ENCODE assay signal across 1 cellular context in the genomic region with DNA sequence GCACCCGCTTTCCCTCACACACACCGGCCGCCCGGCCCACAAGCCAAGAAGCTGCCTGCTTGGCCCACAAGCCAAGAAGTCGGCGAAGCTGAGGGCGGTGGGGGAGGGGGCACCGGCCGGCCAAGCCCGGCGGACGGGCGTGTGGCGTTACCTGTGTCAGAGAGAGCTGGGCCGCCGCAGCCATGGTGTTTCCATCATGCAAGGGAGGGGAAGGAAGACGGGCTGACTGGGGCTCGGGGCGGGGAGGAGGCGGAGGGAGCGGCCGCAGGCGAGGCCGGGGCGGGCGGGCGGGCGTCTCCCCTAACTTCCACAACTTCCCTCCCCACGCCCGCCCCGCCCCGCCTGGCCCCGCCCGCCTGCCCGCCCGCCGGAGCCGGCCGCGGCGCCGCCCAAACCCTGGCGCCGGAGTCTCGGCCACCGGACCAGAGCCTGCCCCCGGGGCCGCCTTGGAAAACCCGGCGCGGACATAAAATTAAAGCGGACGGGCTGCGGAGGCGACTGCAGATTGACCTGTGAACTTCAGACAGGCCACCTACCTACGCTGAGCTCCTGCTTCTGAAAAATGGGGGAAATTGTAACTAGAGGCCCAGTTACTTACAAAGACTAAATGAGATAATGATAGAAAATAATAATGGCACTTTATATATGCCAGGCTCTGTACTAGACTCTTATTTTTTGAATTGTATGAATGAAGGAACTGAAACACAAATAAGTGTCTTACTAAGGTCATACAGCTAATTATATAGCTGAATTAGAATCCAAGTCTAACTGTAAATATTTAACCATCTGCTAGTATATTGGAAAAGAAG.
TF ChIP-seq lines count a peak whose summit lies in the region.

A gene (minus strand): TSS at position 219 of the 809 bp plus-strand sequence. CDS start 35 bp downstream, at position 184.

TF ChIP-seq in HepG2, 621 proteins besides CTCF, POLR2A, EP300 and RAD21 (continued from another document and continues in another):
- TF ChIP-seq, protein P1, sequence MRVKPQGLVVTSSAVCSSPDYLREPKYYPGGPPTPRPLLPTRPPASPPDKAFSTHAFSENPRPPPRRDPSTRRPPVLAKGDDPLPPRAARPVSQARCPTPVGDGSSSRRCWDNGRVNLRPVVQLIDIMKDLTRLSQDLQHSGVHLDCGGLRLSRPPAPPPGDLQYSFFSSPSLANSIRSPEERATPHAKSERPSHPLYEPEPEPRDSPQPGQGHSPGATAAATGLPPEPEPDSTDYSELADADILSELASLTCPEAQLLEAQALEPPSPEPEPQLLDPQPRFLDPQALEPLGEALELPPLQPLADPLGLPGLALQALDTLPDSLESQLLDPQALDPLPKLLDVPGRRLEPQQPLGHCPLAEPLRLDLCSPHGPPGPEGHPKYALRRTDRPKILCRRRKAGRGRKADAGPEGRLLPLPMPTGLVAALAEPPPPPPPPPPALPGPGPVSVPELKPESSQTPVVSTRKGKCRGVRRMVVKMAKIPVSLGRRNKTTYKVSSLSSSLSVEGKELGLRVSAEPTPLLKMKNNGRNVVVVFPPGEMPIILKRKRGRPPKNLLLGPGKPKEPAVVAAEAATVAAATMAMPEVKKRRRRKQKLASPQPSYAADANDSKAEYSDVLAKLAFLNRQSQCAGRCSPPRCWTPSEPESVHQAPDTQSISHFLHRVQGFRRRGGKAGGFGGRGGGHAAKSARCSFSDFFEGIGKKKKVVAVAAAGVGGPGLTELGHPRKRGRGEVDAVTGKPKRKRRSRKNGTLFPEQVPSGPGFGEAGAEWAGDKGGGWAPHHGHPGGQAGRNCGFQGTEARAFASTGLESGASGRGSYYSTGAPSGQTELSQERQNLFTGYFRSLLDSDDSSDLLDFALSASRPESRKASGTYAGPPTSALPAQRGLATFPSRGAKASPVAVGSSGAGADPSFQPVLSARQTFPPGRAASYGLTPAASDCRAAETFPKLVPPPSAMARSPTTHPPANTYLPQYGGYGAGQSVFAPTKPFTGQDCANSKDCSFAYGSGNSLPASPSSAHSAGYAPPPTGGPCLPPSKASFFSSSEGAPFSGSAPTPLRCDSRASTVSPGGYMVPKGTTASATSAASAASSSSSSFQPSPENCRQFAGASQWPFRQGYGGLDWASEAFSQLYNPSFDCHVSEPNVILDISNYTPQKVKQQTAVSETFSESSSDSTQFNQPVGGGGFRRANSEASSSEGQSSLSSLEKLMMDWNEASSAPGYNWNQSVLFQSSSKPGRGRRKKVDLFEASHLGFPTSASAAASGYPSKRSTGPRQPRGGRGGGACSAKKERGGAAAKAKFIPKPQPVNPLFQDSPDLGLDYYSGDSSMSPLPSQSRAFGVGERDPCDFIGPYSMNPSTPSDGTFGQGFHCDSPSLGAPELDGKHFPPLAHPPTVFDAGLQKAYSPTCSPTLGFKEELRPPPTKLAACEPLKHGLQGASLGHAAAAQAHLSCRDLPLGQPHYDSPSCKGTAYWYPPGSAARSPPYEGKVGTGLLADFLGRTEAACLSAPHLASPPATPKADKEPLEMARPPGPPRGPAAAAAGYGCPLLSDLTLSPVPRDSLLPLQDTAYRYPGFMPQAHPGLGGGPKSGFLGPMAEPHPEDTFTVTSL (CRISPR knock-in tag; IDR thresholded peaks at IDR 0.05; ENCODE audit: borderline replicate concordance): 0 out of 2 replicates have a peak, but pooled peaks have one; percentile 17
- TF ChIP-seq ELF3 (CRISPR knock-in tag; IDR thresholded peaks at IDR 0.05) (no peak), ZNF709 (CRISPR knock-in tag; IDR thresholded peaks at IDR 0.05) (no peak), GLI4 (CRISPR knock-in tag; IDR thresholded peaks at IDR 0.05; ENCODE audit: borderline replicate concordance) (no peak), ZNF713 (CRISPR knock-in tag; IDR thresholded peaks at IDR 0.05) (no peak), ZBTB20 (CRISPR knock-in tag; IDR thresholded peaks at IDR 0.05; ENCODE audit: borderline replicate concordance, low read depth) (peak; percentile 81; the same call in 1 of the 2 replicates), ZNF207 (IDR thresholded peaks at IDR 0.05; ENCODE audit: borderline replicate concordance) (no peak), ZNF530 (CRISPR knock-in tag; IDR thresholded peaks at IDR 0.05; ENCODE audit: low read depth) (no peak), KAT7 (CRISPR knock-in tag; IDR thresholded peaks at IDR 0.05; ENCODE audit: borderline replicate concordance) (peak; percentile 49; the same call in 1 of the 2 replicates), TBP (CRISPR knock-in tag; IDR thresholded peaks at IDR 0.05) (no peak), HMGA1 (CRISPR knock-in tag; conservative IDR thresholded peaks at IDR 0.05) (no peak)
- TF ChIP-seq, protein P2, sequence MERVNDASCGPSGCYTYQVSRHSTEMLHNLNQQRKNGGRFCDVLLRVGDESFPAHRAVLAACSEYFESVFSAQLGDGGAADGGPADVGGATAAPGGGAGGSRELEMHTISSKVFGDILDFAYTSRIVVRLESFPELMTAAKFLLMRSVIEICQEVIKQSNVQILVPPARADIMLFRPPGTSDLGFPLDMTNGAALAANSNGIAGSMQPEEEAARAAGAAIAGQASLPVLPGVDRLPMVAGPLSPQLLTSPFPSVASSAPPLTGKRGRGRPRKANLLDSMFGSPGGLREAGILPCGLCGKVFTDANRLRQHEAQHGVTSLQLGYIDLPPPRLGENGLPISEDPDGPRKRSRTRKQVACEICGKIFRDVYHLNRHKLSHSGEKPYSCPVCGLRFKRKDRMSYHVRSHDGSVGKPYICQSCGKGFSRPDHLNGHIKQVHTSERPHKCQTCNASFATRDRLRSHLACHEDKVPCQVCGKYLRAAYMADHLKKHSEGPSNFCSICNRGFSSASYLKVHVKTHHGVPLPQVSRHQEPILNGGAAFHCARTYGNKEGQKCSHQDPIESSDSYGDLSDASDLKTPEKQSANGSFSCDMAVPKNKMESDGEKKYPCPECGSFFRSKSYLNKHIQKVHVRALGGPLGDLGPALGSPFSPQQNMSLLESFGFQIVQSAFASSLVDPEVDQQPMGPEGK (CRISPR knock-in tag; IDR thresholded peaks at IDR 0.05): peak; percentile 61
- TF ChIP-seq, protein P3, sequence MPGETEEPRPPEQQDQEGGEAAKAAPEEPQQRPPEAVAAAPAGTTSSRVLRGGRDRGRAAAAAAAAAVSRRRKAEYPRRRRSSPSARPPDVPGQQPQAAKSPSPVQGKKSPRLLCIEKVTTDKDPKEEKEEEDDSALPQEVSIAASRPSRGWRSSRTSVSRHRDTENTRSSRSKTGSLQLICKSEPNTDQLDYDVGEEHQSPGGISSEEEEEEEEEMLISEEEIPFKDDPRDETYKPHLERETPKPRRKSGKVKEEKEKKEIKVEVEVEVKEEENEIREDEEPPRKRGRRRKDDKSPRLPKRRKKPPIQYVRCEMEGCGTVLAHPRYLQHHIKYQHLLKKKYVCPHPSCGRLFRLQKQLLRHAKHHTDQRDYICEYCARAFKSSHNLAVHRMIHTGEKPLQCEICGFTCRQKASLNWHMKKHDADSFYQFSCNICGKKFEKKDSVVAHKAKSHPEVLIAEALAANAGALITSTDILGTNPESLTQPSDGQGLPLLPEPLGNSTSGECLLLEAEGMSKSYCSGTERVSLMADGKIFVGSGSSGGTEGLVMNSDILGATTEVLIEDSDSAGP (CRISPR knock-in tag; IDR thresholded peaks at IDR 0.05; ENCODE audit: borderline replicate concordance): no peak; the same call in 1 of the 2 replicates
- TF ChIP-seq, protein P4, sequence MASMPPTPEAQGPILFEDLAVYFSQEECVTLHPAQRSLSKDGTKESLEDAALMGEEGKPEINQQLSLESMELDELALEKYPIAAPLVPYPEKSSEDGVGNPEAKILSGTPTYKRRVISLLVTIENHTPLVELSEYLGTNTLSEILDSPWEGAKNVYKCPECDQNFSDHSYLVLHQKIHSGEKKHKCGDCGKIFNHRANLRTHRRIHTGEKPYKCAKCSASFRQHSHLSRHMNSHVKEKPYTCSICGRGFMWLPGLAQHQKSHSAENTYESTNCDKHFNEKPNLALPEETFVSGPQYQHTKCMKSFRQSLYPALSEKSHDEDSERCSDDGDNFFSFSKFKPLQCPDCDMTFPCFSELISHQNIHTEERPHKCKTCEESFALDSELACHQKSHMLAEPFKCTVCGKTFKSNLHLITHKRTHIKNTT (CRISPR knock-in tag; IDR thresholded peaks at IDR 0.05): no peak
- TF ChIP-seq, protein P5, sequence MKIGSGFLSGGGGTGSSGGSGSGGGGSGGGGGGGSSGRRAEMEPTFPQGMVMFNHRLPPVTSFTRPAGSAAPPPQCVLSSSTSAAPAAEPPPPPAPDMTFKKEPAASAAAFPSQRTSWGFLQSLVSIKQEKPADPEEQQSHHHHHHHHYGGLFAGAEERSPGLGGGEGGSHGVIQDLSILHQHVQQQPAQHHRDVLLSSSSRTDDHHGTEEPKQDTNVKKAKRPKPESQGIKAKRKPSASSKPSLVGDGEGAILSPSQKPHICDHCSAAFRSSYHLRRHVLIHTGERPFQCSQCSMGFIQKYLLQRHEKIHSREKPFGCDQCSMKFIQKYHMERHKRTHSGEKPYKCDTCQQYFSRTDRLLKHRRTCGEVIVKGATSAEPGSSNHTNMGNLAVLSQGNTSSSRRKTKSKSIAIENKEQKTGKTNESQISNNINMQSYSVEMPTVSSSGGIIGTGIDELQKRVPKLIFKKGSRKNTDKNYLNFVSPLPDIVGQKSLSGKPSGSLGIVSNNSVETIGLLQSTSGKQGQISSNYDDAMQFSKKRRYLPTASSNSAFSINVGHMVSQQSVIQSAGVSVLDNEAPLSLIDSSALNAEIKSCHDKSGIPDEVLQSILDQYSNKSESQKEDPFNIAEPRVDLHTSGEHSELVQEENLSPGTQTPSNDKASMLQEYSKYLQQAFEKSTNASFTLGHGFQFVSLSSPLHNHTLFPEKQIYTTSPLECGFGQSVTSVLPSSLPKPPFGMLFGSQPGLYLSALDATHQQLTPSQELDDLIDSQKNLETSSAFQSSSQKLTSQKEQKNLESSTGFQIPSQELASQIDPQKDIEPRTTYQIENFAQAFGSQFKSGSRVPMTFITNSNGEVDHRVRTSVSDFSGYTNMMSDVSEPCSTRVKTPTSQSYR (CRISPR knock-in tag; IDR thresholded peaks at IDR 0.05; ENCODE audit: borderline replicate concordance): peak; percentile 70
- TF ChIP-seq, protein P6, sequence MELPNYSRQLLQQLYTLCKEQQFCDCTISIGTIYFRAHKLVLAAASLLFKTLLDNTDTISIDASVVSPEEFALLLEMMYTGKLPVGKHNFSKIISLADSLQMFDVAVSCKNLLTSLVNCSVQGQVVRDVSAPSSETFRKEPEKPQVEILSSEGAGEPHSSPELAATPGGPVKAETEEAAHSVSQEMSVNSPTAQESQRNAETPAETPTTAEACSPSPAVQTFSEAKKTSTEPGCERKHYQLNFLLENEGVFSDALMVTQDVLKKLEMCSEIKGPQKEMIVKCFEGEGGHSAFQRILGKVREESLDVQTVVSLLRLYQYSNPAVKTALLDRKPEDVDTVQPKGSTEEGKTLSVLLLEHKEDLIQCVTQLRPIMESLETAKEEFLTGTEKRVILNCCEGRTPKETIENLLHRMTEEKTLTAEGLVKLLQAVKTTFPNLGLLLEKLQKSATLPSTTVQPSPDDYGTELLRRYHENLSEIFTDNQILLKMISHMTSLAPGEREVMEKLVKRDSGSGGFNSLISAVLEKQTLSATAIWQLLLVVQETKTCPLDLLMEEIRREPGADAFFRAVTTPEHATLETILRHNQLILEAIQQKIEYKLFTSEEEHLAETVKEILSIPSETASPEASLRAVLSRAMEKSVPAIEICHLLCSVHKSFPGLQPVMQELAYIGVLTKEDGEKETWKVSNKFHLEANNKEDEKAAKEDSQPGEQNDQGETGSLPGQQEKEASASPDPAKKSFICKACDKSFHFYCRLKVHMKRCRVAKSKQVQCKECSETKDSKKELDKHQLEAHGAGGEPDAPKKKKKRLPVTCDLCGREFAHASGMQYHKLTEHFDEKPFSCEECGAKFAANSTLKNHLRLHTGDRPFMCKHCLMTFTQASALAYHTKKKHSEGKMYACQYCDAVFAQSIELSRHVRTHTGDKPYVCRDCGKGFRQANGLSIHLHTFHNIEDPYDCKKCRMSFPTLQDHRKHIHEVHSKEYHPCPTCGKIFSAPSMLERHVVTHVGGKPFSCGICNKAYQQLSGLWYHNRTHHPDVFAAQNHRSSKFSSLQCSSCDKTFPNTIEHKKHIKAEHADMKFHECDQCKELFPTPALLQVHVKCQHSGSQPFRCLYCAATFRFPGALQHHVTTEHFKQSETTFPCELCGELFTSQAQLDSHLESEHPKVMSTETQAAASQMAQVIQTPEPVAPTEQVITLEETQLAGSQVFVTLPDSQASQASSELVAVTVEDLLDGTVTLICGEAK (IDR thresholded peaks at IDR 0.05): no peak
- TF ChIP-seq, protein P6 (CRISPR knock-in tag; IDR thresholded peaks at IDR 0.05): no peak; the same call in 1 of the 2 replicates
- TF ChIP-seq, protein P7, sequence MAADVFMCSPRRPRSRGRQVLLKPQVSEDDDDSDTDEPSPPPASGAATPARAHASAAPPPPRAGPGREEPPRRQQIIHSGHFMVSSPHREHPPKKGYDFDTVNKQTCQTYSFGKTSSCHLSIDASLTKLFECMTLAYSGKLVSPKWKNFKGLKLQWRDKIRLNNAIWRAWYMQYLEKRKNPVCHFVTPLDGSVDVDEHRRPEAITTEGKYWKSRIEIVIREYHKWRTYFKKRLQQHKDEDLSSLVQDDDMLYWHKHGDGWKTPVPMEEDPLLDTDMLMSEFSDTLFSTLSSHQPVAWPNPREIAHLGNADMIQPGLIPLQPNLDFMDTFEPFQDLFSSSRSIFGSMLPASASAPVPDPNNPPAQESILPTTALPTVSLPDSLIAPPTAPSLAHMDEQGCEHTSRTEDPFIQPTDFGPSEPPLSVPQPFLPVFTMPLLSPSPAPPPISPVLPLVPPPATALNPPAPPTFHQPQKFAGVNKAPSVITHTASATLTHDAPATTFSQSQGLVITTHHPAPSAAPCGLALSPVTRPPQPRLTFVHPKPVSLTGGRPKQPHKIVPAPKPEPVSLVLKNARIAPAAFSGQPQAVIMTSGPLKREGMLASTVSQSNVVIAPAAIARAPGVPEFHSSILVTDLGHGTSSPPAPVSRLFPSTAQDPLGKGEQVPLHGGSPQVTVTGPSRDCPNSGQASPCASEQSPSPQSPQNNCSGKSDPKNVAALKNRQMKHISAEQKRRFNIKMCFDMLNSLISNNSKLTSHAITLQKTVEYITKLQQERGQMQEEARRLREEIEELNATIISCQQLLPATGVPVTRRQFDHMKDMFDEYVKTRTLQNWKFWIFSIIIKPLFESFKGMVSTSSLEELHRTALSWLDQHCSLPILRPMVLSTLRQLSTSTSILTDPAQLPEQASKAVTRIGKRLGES (CRISPR knock-in tag; IDR thresholded peaks at IDR 0.05; ENCODE audit: borderline replicate concordance): no peak
